Comparison of ENCODE assay signal across 16 cellular contexts in genomic region chr11:95157824-95158223, GRCh38.
DNase-seq lines count a peak whose midpoint lies in the region; ATAC-seq, FAIRE-seq and TF ChIP-seq lines count a peak whose summit lies in the region.
"Had no signal": no experiment of that assay in that cellular context is flagged by ENCODE, and none has a peak within 500 bp of the region (broad histone marks: within the 10 kb centered on the region; RNA-seq: fewer than 3 reads in every experiment).

No MANE protein-coding gene starts in this region.

- peaks cover 35% of the 10 kb centered on the region for H3K4me1 Mint-ChIP-seq in CD8-positive, alpha-beta T cell (ENCODE audit: low read depth)
- peaks cover 32% of the 10 kb centered on the region for H3K4me1 Mint-ChIP-seq in T-helper 1 cell treated with Interleukin-12 subunit alpha and Interleukin-12 subunit beta and Interleukin-4 antibody, amounts not matched to agents 30 μg/mL and 1 μg/mL, for 36 hours (ENCODE audit: low read depth)

- H3K27ac ChIP-seq in CD8-positive, alpha-beta T cell (ENCODE audit: low read depth, low read length): no peak overlapping the region
- peak overlapping the region; percentile 57 to 74 for H3K27ac ChIP-seq in coronary artery
- H3K27ac ChIP-seq in small intestine (ENCODE audit: low read depth in 1 of 2, low read length in 1 of 2): no peak overlapping the region
- H3K27ac ChIP-seq: body of pancreas had no signal

- no peaks in the 10 kb centered on the region for H3K27me3 Mint-ChIP-seq in CD8-positive, alpha-beta T cell (ENCODE audit: low read depth)
- no peaks in the 10 kb centered on the region for H3K27me3 Mint-ChIP-seq in T-helper 1 cell treated with Interleukin-12 subunit alpha and Interleukin-12 subunit beta and Interleukin-4 antibody, amounts not matched to agents 30 μg/mL and 1 μg/mL, for 36 hours (ENCODE audit: low read depth)

- no peak overlapping the region for H3K4me3 ChIP-seq in CD8-positive, alpha-beta T cell (ENCODE audit: low read depth, low read length)
- no peak overlapping the region for H3K4me3 ChIP-seq in coronary artery
- H3K4me3 ChIP-seq in small intestine (ENCODE audit: low read depth in 1 of 2, low read length in 2 of 2): no peak overlapping the region
- H3K4me3 ChIP-seq: body of pancreas, spleen had no signal

- no peak for TF ChIP-seq CTCF in CD8-positive, alpha-beta T cell (IDR thresholded peaks at IDR 0.05)
- no peak for TF ChIP-seq CTCF in coronary artery (IDR thresholded peaks at IDR 0.05)

- CTCF ChIA-PET in CD8-positive, alpha-beta T cell (lab: Charles Lee): interaction anchor here (1.2 to 17.6 kb wide), 3 partner anchors 71 to 607 kb away, joined by 3 to 400 read pairs (median 229); no protein-coding TSS in a partner anchor

- POLR2A ChIA-PET in CD8-positive, alpha-beta T cell (lab: Charles Lee): interaction anchor here (1.6 to 3.2 kb wide), 2 partner anchors 11 to 74 kb away, joined by 3 to 13 read pairs; partner anchors contain the start of gene SESN3

- FAIRE-seq in small intestine (lab: Jason Lieb, UNC): no peak

- no peak for ATAC-seq in CD8-positive, alpha-beta T cell

- H3K27me3 ChIP-seq in CD8-positive, alpha-beta T cell (ENCODE audit: insufficient read depth, low read length): no peaks in the 10 kb centered on the region
- no peaks in the 10 kb centered on the region for H3K27me3 ChIP-seq in small intestine (ENCODE audit: control insufficient read depth in 2 of 2, insufficient read depth in 2 of 2, low read length in 2 of 2)
- H3K27me3 ChIP-seq: body of pancreas, dorsolateral prefrontal cortex, spleen had no signal

- peak overlapping the region; percentile 29 for H3K27ac Mint-ChIP-seq in CD8-positive, alpha-beta T cell
- H3K27ac Mint-ChIP-seq in T-helper 1 cell treated with Interleukin-12 subunit alpha and Interleukin-12 subunit beta and Interleukin-4 antibody, amounts not matched to agents 30 μg/mL and 1 μg/mL, for 36 hours: peak overlapping the region; percentile 10

- H3K9me3 Mint-ChIP-seq in CD8-positive, alpha-beta T cell: no peaks in the 10 kb centered on the region
- no peaks in the 10 kb centered on the region for H3K9me3 Mint-ChIP-seq in T-helper 1 cell treated with Interleukin-12 subunit alpha and Interleukin-12 subunit beta and Interleukin-4 antibody, amounts not matched to agents 30 μg/mL and 1 μg/mL, for 36 hours

- intact Hi-C loops in CD8-positive, alpha-beta T cell (cut with DNase I, micrococcal nuclease): loop anchor here in 1 of 2 experiments (10.0 kb wide), 2 partner anchors 1237 to 1263 kb away; partner anchors contain the start of gene JRKL

- H3K9me3 ChIP-seq in CD8-positive, alpha-beta T cell (ENCODE audit: low read length): no peaks in the 10 kb centered on the region
- H3K9me3 ChIP-seq in small intestine (ENCODE audit: control insufficient read depth, low read depth): no peaks in the 10 kb centered on the region
- H3K9me3 ChIP-seq: body of pancreas, spleen had no signal

- no peaks in the 10 kb centered on the region for H3K36me3 ChIP-seq in CD8-positive, alpha-beta T cell (ENCODE audit: insufficient read depth, low read length)
- no peaks in the 10 kb centered on the region for H3K36me3 ChIP-seq in small intestine (ENCODE audit: control insufficient read depth in 2 of 2, insufficient read depth in 2 of 2, low read length in 2 of 2)

- H3K4me3 Mint-ChIP-seq in CD8-positive, alpha-beta T cell: no peak overlapping the region
- peak overlapping the region; percentile 3 for H3K4me3 Mint-ChIP-seq in T-helper 1 cell treated with Interleukin-12 subunit alpha and Interleukin-12 subunit beta and Interleukin-4 antibody, amounts not matched to agents 30 μg/mL and 1 μg/mL, for 36 hours

- H3K4me1 ChIP-seq in CD8-positive, alpha-beta T cell (ENCODE audit: insufficient read depth, low read length): peaks cover 22% of the 10 kb centered on the region
- H3K4me1 ChIP-seq in small intestine (ENCODE audit: control insufficient read depth in 2 of 2, insufficient read depth in 1 of 2, low read depth in 1 of 2, low read length in 1 of 2): peaks cover 0 to 3% of the 10 kb centered on the region in 2 donors
- H3K4me1 ChIP-seq: body of pancreas had no signal

- H3K36me3 Mint-ChIP-seq in CD8-positive, alpha-beta T cell: no peaks in the 10 kb centered on the region
- peaks cover 10% of the 10 kb centered on the region for H3K36me3 Mint-ChIP-seq in T-helper 1 cell treated with Interleukin-12 subunit alpha and Interleukin-12 subunit beta and Interleukin-4 antibody, amounts not matched to agents 30 μg/mL and 1 μg/mL, for 36 hours (ENCODE audit: low read depth)

- WGBS in small intestine, 3 donors: 40 to 69% (median 62%) methylated on average over 1 of the region's 1 CpG

- peak in 1 of 7 experiments; percentile 26 for DNase-seq in CD8-positive, alpha-beta T cell
- DNase-seq in coronary artery (ENCODE audit: low spot score): no peak
- DNase-seq in small intestine: peak; percentile 37
- DNase-seq in Ammon's horn (ENCODE audit: low spot score): no peak
- no peak for DNase-seq in NCI-H1105 treated with DMSO at 0.1 percent for 48 hours (lab: John Stamatoyannopoulos, UW)
- DNase-seq in inferior parietal cortex (ENCODE audit: extremely low spot score): no peak
- no peak for DNase-seq in NCI-H2029 treated with DMSO at 0.1 percent for 48 hours (lab: John Stamatoyannopoulos, UW)
- DNase-seq: activated CD4-positive, alpha-beta T cell treated with anti-CD3 and anti-CD28 coated beads for 48 hours; AML-193; KG1; NCI-H1417; spleen; T-helper 9 cell had no signal

Comparison
In these comparisons a context has a peak if more than half of its experiments do, and no peak if none do; other contexts are left out.
1. H3K27ac ChIP-seq: peak in coronary artery (2 of 2); none in CD8-positive, alpha-beta T cell (single experiment) and small intestine (0 of 2).